In the genomic region with DNA sequence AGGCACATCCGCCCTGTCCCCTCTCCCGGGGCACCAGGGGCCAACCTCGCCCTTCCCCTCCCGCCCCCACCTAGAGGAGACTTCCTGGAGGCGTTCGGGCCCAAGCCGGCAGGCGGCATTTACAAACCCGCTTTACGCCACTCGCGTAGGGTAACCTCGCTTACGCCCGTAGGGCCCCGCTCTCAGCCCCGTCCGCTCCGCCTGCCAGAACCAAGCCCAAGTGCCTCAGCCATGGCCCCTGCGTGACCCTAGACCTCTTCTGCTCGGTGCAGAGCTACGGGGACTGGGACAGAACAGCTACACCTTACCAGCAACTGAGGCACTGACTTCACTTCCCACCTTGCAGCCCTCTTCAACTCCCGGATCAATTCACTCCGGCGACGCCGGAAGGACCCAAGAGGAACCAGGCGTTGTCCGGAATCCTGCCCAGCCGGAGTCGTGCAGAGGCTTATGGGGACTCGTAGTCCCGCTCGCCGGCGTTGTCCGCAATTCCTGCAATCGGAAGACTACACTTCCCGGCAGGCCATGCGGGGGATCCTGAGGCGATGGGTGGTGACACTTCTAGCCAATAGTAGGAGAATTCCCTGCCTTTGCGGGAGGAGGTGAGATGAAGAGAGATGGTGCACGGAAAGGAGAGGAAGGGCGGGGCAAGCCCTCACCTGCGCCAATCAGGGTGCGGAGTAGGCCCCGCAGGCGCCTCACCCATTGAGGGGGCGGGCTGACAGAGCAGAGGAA, we compare ENCODE assay signal across 8 cellular contexts. TPM values are rescaled to one million over a fixed set of nuclear protein-coding genes. Genes with fewer than 3 reads are reported as not detected.
DNase-seq lines count a peak whose midpoint lies in the region; ATAC-seq and TF ChIP-seq lines count a peak whose summit lies in the region.

Gene PDCD10, minus strand, starts transcription at position 395 of the 735 bp plus-strand sequence. CDS start 14,735 bp downstream, outside the sequence.

- H3K4me3 ChIP-seq in prostate gland, result peak within 1 kb of the TSS; percentile 54 to 66
- H3K4me3 ChIP-seq in urinary bladder (ENCODE audit: low read depth, low read length), result peak within 1 kb of the TSS; percentile 78

- peak; percentile 87 for ATAC-seq in GM18502 (IDR thresholded peaks at IDR 0.05; ENCODE audit: poor library complexity, unreplicated experiment)
- ATAC-seq in HG02943 (IDR thresholded peaks at IDR 0.05; ENCODE audit: low read depth, unreplicated experiment), result peak; percentile 88
- peak; percentile 95 for ATAC-seq in left ventricle myocardium superior

- DNase-seq in NCI-H187 (lab: John Stamatoyannopoulos, UW), result peak; percentile 93
- peak; percentile 88 to 100 (median 96) for DNase-seq in T-helper 2 cell
- DNase-seq in anterior cingulate cortex (lab: John Stamatoyannopoulos, UW), result peak; percentile 85 to 100 (median 98)
- DNase-seq in left ventricle myocardium superior, result peak; percentile 98
- peak; percentile 99 for DNase-seq in prostate gland (ENCODE audit: low spot score)

- peak within 1 kb of the TSS; percentile 77 to 82 for H3K27ac ChIP-seq in prostate gland
- peak within 1 kb of the TSS; percentile 83 for H3K27ac ChIP-seq in urinary bladder (ENCODE audit: low read depth)

- TF ChIP-seq POLR2A in prostate gland (IDR thresholded peaks at IDR 0.05), result peak; percentile 75

- intact Hi-C loops in left ventricle myocardium superior (cut with micrococcal nuclease), result no loop called here
- intact Hi-C loops in prostate gland (cut with DNase I), result no loop called here

- TF ChIP-seq CTCF in prostate gland (IDR thresholded peaks at IDR 0.05), result no peak

- under 1% methylated on average over 48 of the region's 49 CpGs for WGBS in prostate gland
- WGBS in urinary bladder, result under 1% methylated on average over 49 of the region's 49 CpGs

- H3K36me3 ChIP-seq in prostate gland, result no peaks in the 10 kb centered on the region
- H3K36me3 ChIP-seq in urinary bladder (ENCODE audit: insufficient read depth), result no peaks in the 10 kb centered on the region

- H3K9me3 ChIP-seq in prostate gland, result no peaks in the 10 kb centered on the region

- H3K4me1 ChIP-seq in prostate gland (replicated peaks) (no peaks in the 10 kb centered on the region), urinary bladder (ENCODE audit: insufficient read depth) (peaks cover 7% of the 10 kb centered on the region)

- H3K27me3 ChIP-seq in prostate gland (replicated peaks; ENCODE audit: insufficient read depth), result no peaks in the 10 kb centered on the region

RNA-seq across cellular contexts. Expression of gene PDCD10, which starts in this region (rescaled TPM):
- total RNA-seq in left ventricle myocardium superior (34.7 TPM), prostate gland (10 to 100 TPM; 50.3 to 58.1 TPM), urinary bladder (88.7 TPM)
- 48.9 TPM for polyA plus RNA-seq in urinary bladder

Comparison
In these comparisons a context has a peak if more than half of its experiments do, and no peak if none do; other contexts are left out.
1. Peak in every context shown above with its lines: DNase-seq, ATAC-seq, H3K4me3 ChIP-seq and H3K27ac ChIP-seq.